In the genomic region with DNA sequence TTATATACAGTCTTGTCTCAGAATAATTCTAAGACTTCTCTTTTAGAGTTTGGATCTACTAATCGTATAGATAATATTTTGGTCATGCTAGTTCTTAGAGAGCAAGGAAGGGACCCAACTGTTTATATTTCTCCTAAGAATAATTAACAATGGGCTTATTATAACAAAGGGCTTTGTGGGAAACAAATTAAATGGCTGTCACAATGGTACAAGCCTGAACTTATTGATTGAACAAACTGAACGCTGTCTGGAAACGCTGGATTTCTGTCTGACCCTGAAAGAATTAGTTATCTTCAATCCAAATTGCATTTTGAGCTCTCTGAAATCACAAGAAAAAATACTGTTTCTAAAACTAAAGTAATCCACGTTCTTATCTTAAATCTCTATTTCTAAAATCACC, we compare ENCODE assay signal across 16 cellular contexts. TPM values are rescaled to one million over a fixed set of nuclear protein-coding genes. Genes with fewer than 3 reads are reported as not detected.
DNase-seq lines count a peak whose midpoint lies in the region; TF ChIP-seq lines count a peak whose summit lies in the region.
"Had no signal": no experiment of that assay in that cellular context is flagged by ENCODE, and none has a peak within 500 bp of the region (broad histone marks: within the 10 kb centered on the region; RNA-seq: fewer than 3 reads in every experiment).

No MANE protein-coding gene starts in this region.

- peaks cover 12% of the 10 kb centered on the region for H3K27me3 Mint-ChIP-seq in activated T-cell treated with anti-CD3 and anti-CD28 coated beads, Interleukin-2, amount 50 U/mL, for 24 hours
- H3K27me3 Mint-ChIP-seq: B cell; CD4-positive, alpha-beta T cell had no signal

- in situ Hi-C loops in GM13977 (cut with MboI; ENCODE audit: low pct_unique_long_range_greater_than_20kb, low sequenced_read_pairs, unreplicated experiment): no loop called here

- H3K36me3 ChIP-seq in ascending aorta: no peaks in the 10 kb centered on the region
- H3K36me3 ChIP-seq: HAP-1 had no signal

- no peaks in the 10 kb centered on the region for H3K27me3 ChIP-seq in ascending aorta

- no peaks in the 10 kb centered on the region for H3K9me3 Mint-ChIP-seq in activated T-cell treated with anti-CD3 and anti-CD28 coated beads, Interleukin-2, amount 50 U/mL, for 24 hours
- H3K9me3 Mint-ChIP-seq: CD4-positive, alpha-beta T cell had no signal

- H3K4me1 Mint-ChIP-seq in activated T-cell treated with anti-CD3 and anti-CD28 coated beads, Interleukin-2, amount 50 U/mL, for 24 hours (ENCODE audit: low read depth): no peaks in the 10 kb centered on the region
- H3K4me1 Mint-ChIP-seq: B cell had no signal

- H3K27ac ChIP-seq in ascending aorta (peak overlapping the region; percentile 31 to 58), substantia nigra (ENCODE audit: low read depth, low read length, poor library complexity, severe bottlenecking) (peak overlapping the region; percentile 2)

- peak overlapping the region in 1 of 2 donors; percentile 6 for H3K4me3 ChIP-seq in ascending aorta
- H3K4me3 ChIP-seq: HAP-1 had no signal

- DNase-seq in ascending aorta (ENCODE audit: low spot score in 2 of 2) (no peak), globus pallidus (ENCODE audit: low spot score) (peak; percentile 74), middle frontal gyrus (ENCODE audit: extremely low spot score, low spot score) (peak; percentile 5), substantia nigra (lab: John Stamatoyannopoulos, UW) (peak in 1 of 49 donors; percentile 9), GM13977 (ENCODE audit: low spot score) (no peak), activated T-cell treated with anti-CD3 and anti-CD28 coated beads for 4 hours (no peak)
- DNase-seq in activated CD4-positive, alpha-beta T cell treated with anti-CD3 and anti-CD28 coated beads, Interleukin-2, amount 50 U/mL, for 4 hours: no peak
- no peak for DNase-seq in activated T-cell treated with anti-CD3 and anti-CD28 coated beads, Interleukin-2, amount 50 U/mL, for 24 hours
- DNase-seq: ACHN; C1 segment of cervical spinal cord; Calu3; CD4-positive, alpha-beta T cell; DMS 273 treated with DMSO at 0.1 percent for 48 hours; GOT3 had no signal

- intact Hi-C loops in ascending aorta (cut with DNase I): loop anchor here (5.0 kb wide), 1 partner anchor 55 kb away; a partner anchor contains a TSS

- no peak for TF ChIP-seq CTCF in ascending aorta (IDR thresholded peaks at IDR 0.05)
- no peak for TF ChIP-seq CTCF in GM13977 (IDR thresholded peaks at IDR 0.05; ENCODE audit: extremely low read depth, insufficient read depth, missing control alignments)

- H3K4me3 Mint-ChIP-seq in activated T-cell treated with anti-CD3 and anti-CD28 coated beads, Interleukin-2, amount 50 U/mL, for 24 hours: no peak overlapping the region
- H3K4me3 Mint-ChIP-seq: B cell; CD4-positive, alpha-beta T cell had no signal

- H3K4me1 ChIP-seq in ascending aorta: peaks cover 0 to 17% of the 10 kb centered on the region in 2 donors
- H3K4me1 ChIP-seq: HAP-1 had no signal

- H3K27ac Mint-ChIP-seq in activated T-cell treated with anti-CD3 and anti-CD28 coated beads, Interleukin-2, amount 50 U/mL, for 24 hours: no peak overlapping the region
- H3K27ac Mint-ChIP-seq: B cell; CD4-positive, alpha-beta T cell had no signal

- H3K9me3 ChIP-seq in ascending aorta: no peaks in the 10 kb centered on the region
- H3K9me3 ChIP-seq: HAP-1 had no signal

- no peaks in the 10 kb centered on the region for H3K36me3 Mint-ChIP-seq in activated T-cell treated with anti-CD3 and anti-CD28 coated beads, Interleukin-2, amount 50 U/mL, for 24 hours (ENCODE audit: low read depth)

RNA-seq across cellular contexts. Expression of a gene that starts 56.8 kb away (rescaled TPM):
- 11.6 TPM for total RNA-seq in ascending aorta

Comparison
In these comparisons a context has a peak if more than half of its experiments do, and no peak if none do; other contexts are left out.
1. DNase-seq: peak in globus pallidus (single experiment) and middle frontal gyrus (single experiment); none in ascending aorta (0 of 2), activated CD4-positive, alpha-beta T cell treated with anti-CD3 and anti-CD28 coated beads, Interleukin-2, amount 50 U/mL, for 4 hours (0 of 2), GM13977 (single experiment), activated T-cell treated with anti-CD3 and anti-CD28 coated beads, Interleukin-2, amount 50 U/mL, for 24 hours (single experiment) and activated T-cell treated with anti-CD3 and anti-CD28 coated beads for 4 hours (single experiment).